Comparison of ENCODE assay signal across 14 cellular contexts in genomic region chr7:115229401-115230083, GRCh38.
A peak's percentile ranks its signal among the peaks of the same experiment; 100 is the strongest.
DNase-seq lines count a peak whose midpoint lies in the region; ATAC-seq, FAIRE-seq and TF ChIP-seq lines count a peak whose summit lies in the region.
"Had no signal": no experiment of that assay in that cellular context is flagged by ENCODE, and none has a peak within 500 bp of the region (broad histone marks: within the 10 kb centered on the region; RNA-seq: fewer than 3 reads in every experiment).

No MANE protein-coding gene starts in this region.

- no peak overlapping the region for H3K4me3 ChIP-seq in IMR-90 (ENCODE audit: insufficient read depth, low read depth, low read length)
- H3K4me3 ChIP-seq in naive thymus-derived CD4-positive, alpha-beta T cell (ENCODE audit: low read length), result no peak overlapping the region
- no peak overlapping the region for H3K4me3 ChIP-seq in pancreas
- H3K4me3 ChIP-seq: esophagus squamous epithelium had no signal

- no peaks in the 10 kb centered on the region for H3K36me3 Mint-ChIP-seq in naive thymus-derived CD4-positive, alpha-beta T cell

- H3K9me1 ChIP-seq in IMR-90 (ENCODE audit: insufficient read depth, low read length), result no peaks in the 10 kb centered on the region

- no peak overlapping the region for H3K56ac ChIP-seq in IMR-90 (ENCODE audit: extremely low read depth, insufficient read depth, low read length)

- H2AK9ac ChIP-seq in IMR-90 (replicated peaks; ENCODE audit: low read depth, low read length, poor library complexity), result no peak overlapping the region

- H2BK5ac ChIP-seq in IMR-90 (ENCODE audit: low read depth, low read length, poor library complexity, severe bottlenecking), result no peak overlapping the region

- no peaks in the 10 kb centered on the region; the same call in 1 of the 2 replicates for H3K4me1 ChIP-seq in IMR-90 (ENCODE audit: control insufficient read depth, insufficient read depth, low read length)
- no peaks in the 10 kb centered on the region for H3K4me1 ChIP-seq in naive thymus-derived CD4-positive, alpha-beta T cell (ENCODE audit: control insufficient read depth in 2 of 2, insufficient read depth in 2 of 2, low read length in 2 of 2)
- H3K4me1 ChIP-seq in pancreas, result no peaks in the 10 kb centered on the region
- H3K4me1 ChIP-seq: BE2C had no signal

- peaks cover 0 to 21% (median 9%) of the 10 kb centered on the region in 7 donors for H3K4me1 Mint-ChIP-seq in naive thymus-derived CD4-positive, alpha-beta T cell

- POLR2A ChIA-PET in IMR-90 (lab: Charles Lee; ENCODE audit: unreplicated experiment), result no interaction called here
- POLR2A ChIA-PET in naive thymus-derived CD4-positive, alpha-beta T cell (lab: Charles Lee), result no interaction called here

- no peak overlapping the region for H3K14ac ChIP-seq in IMR-90 (replicated peaks; ENCODE audit: low read depth, low read length)

- no peak overlapping the region for H3K18ac ChIP-seq in IMR-90 (ENCODE audit: low read depth, low read length)

- in situ Hi-C loops in IMR-90 (cut with MboI; ENCODE audit: low sequenced_read_pairs), result no loop called here

- BruUV-seq in IMR-90 (replicated peaks; lab: Mats Ljungman, UMichigan), result no TSS peak

- H3K27me3 ChIP-seq in IMR-90 (ENCODE audit: control insufficient read depth, insufficient read depth, low read length) (no peaks in the 10 kb centered on the region), pancreas (no peaks in the 10 kb centered on the region)
- no peaks in the 10 kb centered on the region for H3K27me3 ChIP-seq in naive thymus-derived CD4-positive, alpha-beta T cell (ENCODE audit: control insufficient read depth in 2 of 2, insufficient read depth in 2 of 2, low read length in 2 of 2)
- H3K27me3 ChIP-seq: BE2C, esophagus squamous epithelium had no signal

- H3K79me1 ChIP-seq in IMR-90 (ENCODE audit: low read depth in 1 of 2, low read length in 2 of 2), result no peaks in the 10 kb centered on the region

- dilution Hi-C loops in IMR-90 (cut with HindIII; ENCODE audit: low sequenced_read_pairs, unreplicated experiment), result no loop called here

- H3K4me2 ChIP-seq in IMR-90 (ENCODE audit: low read depth, low read length), result no peak overlapping the region

- no peak for TF ChIP-seq RAD21 in IMR-90 (IDR thresholded peaks at IDR 0.05; ENCODE audit: low read length)

- no peak for TF ChIP-seq POLR2A in IMR-90 (IDR thresholded peaks at IDR 0.05; ENCODE audit: low read depth, low read length)
- TF ChIP-seq POLR2A in GM18505 (IDR thresholded peaks at IDR 0.05; ENCODE audit: borderline replicate concordance, extremely low read depth, insufficient read depth, insufficient read length), result no peak

- peak; percentile 77 for ATAC-seq in GM18868 (IDR thresholded peaks at IDR 0.05; ENCODE audit: unreplicated experiment)
- no peak for ATAC-seq in IMR-90 (ENCODE audit: low read depth)
- peak; percentile 37 for ATAC-seq in naive thymus-derived CD4-positive, alpha-beta T cell
- ATAC-seq in pancreas, result no peak
- no peak for ATAC-seq in GM19324 (IDR thresholded peaks at IDR 0.05; ENCODE audit: low FRiP score, unreplicated experiment)
- no peak for ATAC-seq in GM18505 (IDR thresholded peaks at IDR 0.05; ENCODE audit: unreplicated experiment)

- no peak overlapping the region; the same call in 1 of the 2 replicates for H2BK120ac ChIP-seq in IMR-90 (ENCODE audit: low read depth, low read length)

- H3K23ac ChIP-seq in IMR-90 (ENCODE audit: low read depth, low read length), result no peak overlapping the region

- no peak overlapping the region for H3K4me3 Mint-ChIP-seq in naive thymus-derived CD4-positive, alpha-beta T cell

- H3K27ac ChIP-seq in IMR-90 (ENCODE audit: insufficient read depth, low read length) (no peak overlapping the region), pancreas (no peak overlapping the region)
- no peak overlapping the region for H3K27ac ChIP-seq in naive thymus-derived CD4-positive, alpha-beta T cell (ENCODE audit: low read depth, low read length)

- no peaks in the 10 kb centered on the region for H3K36me3 ChIP-seq in IMR-90 (ENCODE audit: control insufficient read depth, insufficient read depth, low read length)
- no peaks in the 10 kb centered on the region for H3K36me3 ChIP-seq in naive thymus-derived CD4-positive, alpha-beta T cell (ENCODE audit: control insufficient read depth in 2 of 3, insufficient read depth in 3 of 3, low read length in 3 of 3)
- no peaks in the 10 kb centered on the region for H3K36me3 ChIP-seq in pancreas
- H3K36me3 ChIP-seq: BE2C, esophagus squamous epithelium had no signal

- no peak overlapping the region for H4K91ac ChIP-seq in IMR-90 (ENCODE audit: insufficient read depth, low read depth, low read length)

- peak overlapping the region; percentile 43; the same call in 1 of the 2 replicates for H2AK5ac ChIP-seq in IMR-90 (ENCODE audit: low read depth, low read length)

- H3K27ac Mint-ChIP-seq in naive thymus-derived CD4-positive, alpha-beta T cell, result peak overlapping the region in 1 of 9 donors; percentile 42
- H3K27ac Mint-ChIP-seq: activated T-helper 2 cell treated with anti-CD3 and anti-CD28 coated beads, Interferon-gamma antibody, Interleukin-2, Interleukin-4, amounts not matched to agents 10 μg/mL and 5 μg/mL and 100 μg/mL, durations not matched to agents 14 hours and 24 hours and 36 hours had no signal

- CTCF ChIA-PET in IMR-90 (lab: Yijun Ruan, JAX), result no interaction called here
- CTCF ChIA-PET in naive thymus-derived CD4-positive, alpha-beta T cell (lab: Charles Lee), result no interaction called here

- H4K5ac ChIP-seq in IMR-90 (ENCODE audit: low read depth, low read length), result no peak overlapping the region

- H4K20me1 ChIP-seq in IMR-90 (ENCODE audit: insufficient read depth, low read length), result no peaks in the 10 kb centered on the region

- H4K8ac ChIP-seq in IMR-90 (ENCODE audit: low read depth in 2 of 2, low read length in 2 of 2), result no peak overlapping the region

- peak overlapping the region; percentile 20; the same call in 1 of the 2 replicates for H2BK20ac ChIP-seq in IMR-90 (ENCODE audit: low read depth, low read length)

- H3K4ac ChIP-seq in IMR-90 (ENCODE audit: low read depth, low read length), result no peak overlapping the region

- no peak overlapping the region for H2BK15ac ChIP-seq in IMR-90 (ENCODE audit: low read depth, low read length)

- H3K9me3 ChIP-seq in IMR-90 (ENCODE audit: control insufficient read depth, insufficient read depth, low read length) (no peaks in the 10 kb centered on the region), pancreas (no peaks in the 10 kb centered on the region)
- no peaks in the 10 kb centered on the region for H3K9me3 ChIP-seq in naive thymus-derived CD4-positive, alpha-beta T cell (ENCODE audit: control insufficient read depth in 2 of 3, low read length in 3 of 3)
- H3K9me3 ChIP-seq: BE2C, esophagus squamous epithelium had no signal

- no peak for DNase-seq in IMR-90
- DNase-seq in amniotic epithelial cell (ENCODE audit: low read depth), result peak; percentile 96
- DNase-seq in naive thymus-derived CD4-positive, alpha-beta T cell, result peak in 2 of 9 donors; percentile 2 to 18
- DNase-seq in activated effector memory CD4-positive, alpha-beta T cell treated with anti-CD3 and anti-CD28 coated beads, Interleukin-2, amount 50 U/mL, for 16 hours, result no peak
- no peak for DNase-seq in pancreas
- DNase-seq: aorta, BE2C, esophagus squamous epithelium, NCI-H446 had no signal

- peaks cover 0 to 2% (median 0%) of the 10 kb centered on the region in 11 donors for H3K9me3 Mint-ChIP-seq in naive thymus-derived CD4-positive, alpha-beta T cell
- H3K9me3 Mint-ChIP-seq: activated T-helper 2 cell treated with anti-CD3 and anti-CD28 coated beads, Interferon-gamma antibody, Interleukin-2, Interleukin-4, amounts not matched to agents 10 μg/mL and 5 μg/mL and 100 μg/mL, durations not matched to agents 14 hours and 24 hours and 36 hours had no signal

- no peak overlapping the region for H2AFZ ChIP-seq in IMR-90 (replicated peaks; ENCODE audit: low read length, poor library complexity)

- TF ChIP-seq CTCF in IMR-90 (conservative IDR thresholded peaks at IDR 0.05; ENCODE audit: low read depth, low read length), result no peak
- TF ChIP-seq CTCF in pancreas (IDR thresholded peaks at IDR 0.05), result no peak

- no peak for FAIRE-seq in pancreas (lab: Jason Lieb, UNC)
- FAIRE-seq: GM12891 had no signal

- intact Hi-C loops in IMR-90 (cut with micrococcal nuclease) (no loop called here), pancreas (cut with DNase I) (no loop called here)
- intact Hi-C loops in naive thymus-derived CD4-positive, alpha-beta T cell (cut with micrococcal nuclease), result loop anchor here in 1 of 2 donors (5.0 kb wide), 1 partner anchor 1192 kb away; no protein-coding TSS in a partner anchor

- WGBS in IMR-90 (ENCODE audit: extremely low coverage in 2 of 2, insufficient read length in 1 of 2), 2 experiments, result 64% methylated on average over 2 of the region's 8 CpGs; no CpG with 5 or more reads in 1 of the 2 experiments
- 36 to 47% methylated on average over 8 of the region's 8 CpGs for WGBS in pancreas, 2 donors

- H3K9ac ChIP-seq in IMR-90 (ENCODE audit: low read depth, low read length), result no peak overlapping the region

- H3K27me3 Mint-ChIP-seq in naive thymus-derived CD4-positive, alpha-beta T cell, result peaks cover 0 to 11% (median 9%) of the 10 kb centered on the region in 5 donors

TF ChIP-seq in IMR-90, 13 proteins besides CTCF, POLR2A, EP300 and RAD21:
- TF ChIP-seq CEBPB (IDR thresholded peaks at IDR 0.05; ENCODE audit: low read depth, low read length), result no peak
- no peak for TF ChIP-seq MAFK (IDR thresholded peaks at IDR 0.05; ENCODE audit: low read depth, low read length)
- TF ChIP-seq CHD1 (IDR thresholded peaks at IDR 0.05; ENCODE audit: low read depth, low read length), result no peak
- TF ChIP-seq MAZ (IDR thresholded peaks at IDR 0.05; ENCODE audit: borderline replicate concordance, low read depth, low read length), result no peak
- TF ChIP-seq RFX5 (IDR thresholded peaks at IDR 0.05; ENCODE audit: low read depth, low read length), result no peak
- no peak for TF ChIP-seq FOS (IDR thresholded peaks at IDR 0.05; ENCODE audit: low read depth, low read length)
- TF ChIP-seq BHLHE40 (IDR thresholded peaks at IDR 0.05; ENCODE audit: low read depth, low read length), result no peak
- no peak for TF ChIP-seq NFE2L2 (IDR thresholded peaks at IDR 0.05; ENCODE audit: low read depth, low read length)
- TF ChIP-seq, protein P1, sequence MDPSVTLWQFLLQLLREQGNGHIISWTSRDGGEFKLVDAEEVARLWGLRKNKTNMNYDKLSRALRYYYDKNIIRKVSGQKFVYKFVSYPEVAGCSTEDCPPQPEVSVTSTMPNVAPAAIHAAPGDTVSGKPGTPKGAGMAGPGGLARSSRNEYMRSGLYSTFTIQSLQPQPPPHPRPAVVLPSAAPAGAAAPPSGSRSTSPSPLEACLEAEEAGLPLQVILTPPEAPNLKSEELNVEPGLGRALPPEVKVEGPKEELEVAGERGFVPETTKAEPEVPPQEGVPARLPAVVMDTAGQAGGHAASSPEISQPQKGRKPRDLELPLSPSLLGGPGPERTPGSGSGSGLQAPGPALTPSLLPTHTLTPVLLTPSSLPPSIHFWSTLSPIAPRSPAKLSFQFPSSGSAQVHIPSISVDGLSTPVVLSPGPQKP (IDR thresholded peaks at IDR 0.05; ENCODE audit: borderline replicate concordance, low read depth, low read length), result no peak

Comparison
In these comparisons a context has a peak if more than half of its experiments do, and no peak if none do; other contexts are left out.
1. ATAC-seq: peak in GM18868 (single experiment) and naive thymus-derived CD4-positive, alpha-beta T cell (single experiment); none in IMR-90 (single experiment), pancreas (0 of 4), GM19324 (single experiment) and GM18505 (single experiment).